12 cellular contexts compared by ENCODE assay signal in the genomic region with DNA sequence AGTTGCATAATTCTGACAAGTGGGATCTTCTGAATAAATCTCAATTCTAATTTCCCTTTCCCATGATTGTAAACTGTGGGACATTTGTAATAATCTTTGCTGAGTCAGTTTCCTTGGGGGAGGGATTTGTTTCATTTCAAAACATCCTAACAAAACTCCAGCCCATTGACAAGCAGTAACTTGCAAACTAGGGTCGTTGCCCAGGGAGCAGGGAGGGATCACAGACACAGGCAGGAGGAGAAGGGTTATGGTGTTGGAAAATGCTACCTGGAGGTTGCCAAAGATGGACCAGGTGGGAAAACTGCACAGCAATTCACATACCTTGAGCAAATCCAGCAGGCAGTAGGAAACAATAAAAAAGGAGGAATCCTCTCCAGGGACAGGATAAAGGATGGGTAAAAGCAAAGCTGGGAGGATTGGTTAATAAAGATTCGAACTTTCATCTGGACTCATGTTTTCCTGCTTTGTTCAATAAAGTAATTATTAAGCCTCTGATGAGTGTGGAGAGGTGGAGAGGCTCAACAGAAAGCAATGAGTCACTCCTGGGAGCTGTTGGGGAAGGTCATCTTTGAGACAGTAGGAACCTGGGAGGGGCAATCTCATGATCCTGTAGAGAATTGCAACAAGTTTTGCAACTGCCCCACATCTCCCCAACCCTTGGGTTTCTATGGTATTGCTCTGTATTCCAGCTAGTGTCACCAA.
A peak's percentile ranks its signal among the peaks of the same experiment; 100 is the strongest.
DNase-seq lines count a peak whose midpoint lies in the region; ATAC-seq, FAIRE-seq and TF ChIP-seq lines count a peak whose summit lies in the region.
"Had no signal": no experiment of that assay in that cellular context is flagged by ENCODE, and none has a peak within 500 bp of the region (broad histone marks: within the 10 kb centered on the region; RNA-seq: fewer than 3 reads in every experiment).

No MANE protein-coding gene starts in this region.

- no peak for FAIRE-seq in bronchial epithelial cell (lab: Jason Lieb, UNC)
- FAIRE-seq: G401.6 had no signal

- H4K91ac ChIP-seq in mesenchymal stem cell (ENCODE audit: low read length), result no peak overlapping the region

- peak overlapping the region; percentile 1 for H3K4me2 ChIP-seq in mesenchymal stem cell (ENCODE audit: low read length, poor library complexity, severe bottlenecking)

- H3K4me1 ChIP-seq in mesenchymal stem cell (ENCODE audit: control insufficient read depth, insufficient read depth, low read depth, low read length), result peaks cover 2% of the 10 kb centered on the region
- H3K4me1 ChIP-seq: sigmoid colon had no signal

- TF ChIP-seq CTCF in NB4 (IDR thresholded peaks at IDR 0.05; ENCODE audit: low read depth, low read length), result no peak
- no peak for TF ChIP-seq CTCF in bronchial epithelial cell (IDR thresholded peaks at IDR 0.05; ENCODE audit: insufficient read depth, low read length, severe bottlenecking)

- H3K79me1 ChIP-seq in mesenchymal stem cell (replicated peaks; ENCODE audit: low read length, poor library complexity, severe bottlenecking), result no peaks in the 10 kb centered on the region

- H2BK120ac ChIP-seq in mesenchymal stem cell (ENCODE audit: low read depth, low read length), result no peak overlapping the region

- no peaks in the 10 kb centered on the region for H3K9me3 ChIP-seq in mesenchymal stem cell (ENCODE audit: control insufficient read depth, low read length)
- H3K9me3 ChIP-seq: sigmoid colon had no signal

- H3K9ac ChIP-seq in mesenchymal stem cell (ENCODE audit: low read length), result peak overlapping the region; percentile 77

- H2BK5ac ChIP-seq in mesenchymal stem cell (ENCODE audit: low read depth, low read length, poor library complexity, severe bottlenecking), result no peak overlapping the region

- H3K4ac ChIP-seq in mesenchymal stem cell (ENCODE audit: low read depth in 1 of 2, low read length in 2 of 2), result no peak overlapping the region

- no peak overlapping the region for H3K14ac ChIP-seq in mesenchymal stem cell (ENCODE audit: low read length in 2 of 2)

- no peak overlapping the region for H2BK15ac ChIP-seq in mesenchymal stem cell (ENCODE audit: low read depth, poor library complexity, severe bottlenecking)

- H3K27ac ChIP-seq in mesenchymal stem cell (ENCODE audit: low read length, poor library complexity, severe bottlenecking), result peak overlapping the region; percentile 70
- H3K27ac ChIP-seq: sigmoid colon had no signal

- WGBS in mesenchymal stem cell, result 55% methylated on average over 2 of the region's 2 CpGs

- H2BK12ac ChIP-seq in mesenchymal stem cell (ENCODE audit: low read length in 2 of 2), result peak overlapping the region in 1 of 2 experiments; percentile 59

- H3K36me3 ChIP-seq in bronchial epithelial cell (ENCODE audit: control insufficient read depth, insufficient read depth, low read length) (no peaks in the 10 kb centered on the region), mesenchymal stem cell (ENCODE audit: control insufficient read depth in 1 of 2, insufficient read depth in 2 of 2, low read depth in 1 of 2, low read length in 2 of 2) (no peaks in the 10 kb centered on the region)
- H3K36me3 ChIP-seq: sigmoid colon had no signal

- H3K27me3 ChIP-seq in bronchial epithelial cell (ENCODE audit: control insufficient read depth, insufficient read depth, low read length) (no peaks in the 10 kb centered on the region), mesenchymal stem cell (ENCODE audit: control insufficient read depth in 1 of 2, insufficient read depth in 1 of 2, low read length in 2 of 2) (no peaks in the 10 kb centered on the region)
- H3K27me3 ChIP-seq: sigmoid colon had no signal

- peak; percentile 80 for DNase-seq in CD1c-positive myeloid dendritic cell (ENCODE audit: extremely low spot score)
- peak; percentile 75 for DNase-seq in NB4 (ENCODE audit: low read depth)
- DNase-seq in bronchial epithelial cell (ENCODE audit: low read depth), result peak; percentile 96
- peak; percentile 82 for DNase-seq in mesenchymal stem cell
- DNase-seq in HUDEP-2 (lab: John Stamatoyannopoulos, UW; ENCODE audit: unreplicated experiment in 76 of 76), result no peak
- DNase-seq in DMS153 (lab: John Stamatoyannopoulos, UW), result no peak
- no peak for DNase-seq in ecto neural progenitor cell (ENCODE audit: low spot score)
- DNase-seq: activated CD4-positive, alpha-beta T cell treated with anti-CD3 and anti-CD28 coated beads, Interleukin-2, amount 50 U/mL, for 4 hours; NCI-H1436; sigmoid colon had no signal

- no peak for ATAC-seq in HG03432 (IDR thresholded peaks at IDR 0.05; ENCODE audit: unreplicated experiment)

- H3K4me3 ChIP-seq in NB4 (ENCODE audit: low read depth, low read length) (no peak overlapping the region), bronchial epithelial cell (ENCODE audit: low read depth, low read length) (no peak overlapping the region), mesenchymal stem cell (ENCODE audit: insufficient read depth in 1 of 2, low read depth in 1 of 2, low read length in 2 of 2) (peak overlapping the region in 1 of 2 experiments; percentile 50)
- H3K4me3 ChIP-seq: sigmoid colon had no signal

- H3K23ac ChIP-seq in mesenchymal stem cell (ENCODE audit: low read length in 2 of 2), result no peak overlapping the region

- TF ChIP-seq POLR2A in NB4 (IDR thresholded peaks at IDR 0.05; ENCODE audit: extremely low read depth, insufficient read length), result no peak

- H3K18ac ChIP-seq in mesenchymal stem cell (ENCODE audit: low read depth in 1 of 2, low read length in 2 of 2), result peak overlapping the region; percentile 61 to 82

- H4K8ac ChIP-seq in mesenchymal stem cell (ENCODE audit: low read length), result peak overlapping the region; percentile 2

- no peak overlapping the region for H2AK5ac ChIP-seq in mesenchymal stem cell (ENCODE audit: low read length, severe bottlenecking)

- no peak overlapping the region for H2AFZ ChIP-seq in mesenchymal stem cell (ENCODE audit: low read depth, low read length)

Comparison
In these comparisons a context has a peak if more than half of its experiments do, and no peak if none do; other contexts are left out.
1. DNase-seq: peak in CD1c-positive myeloid dendritic cell (single experiment), NB4 (single experiment), bronchial epithelial cell (single experiment) and mesenchymal stem cell (single experiment); none in HUDEP-2 (0 of 76), DMS153 (single experiment) and ecto neural progenitor cell (single experiment).